In genomic region chr15:80573614-80574013, GRCh38 we compare ENCODE assay signal across 33 cellular contexts.
"Had no signal": no experiment of that assay in that cellular context is flagged by ENCODE, and none has a peak within 500 bp of the region (broad histone marks: within the 10 kb centered on the region; RNA-seq: fewer than 3 reads in every experiment).

No MANE protein-coding gene starts in this region.

- H3K4me3 Mint-ChIP-seq: activated B cell treated with CpG ODN at 0.5 μM for 24 hours; activated CD8-positive, alpha-beta T cell treated with anti-CD3 and anti-CD28 coated beads for 36 hours; activated naive CD4-positive, alpha-beta T cell treated with anti-CD3 and anti-CD28 coated beads for 36 hours; activated naive CD4-positive, alpha-beta T cell treated with anti-CD3 and anti-CD28 coated beads, Interleukin-2, amount 50 U/mL, for 24 hours; activated naive CD8-positive, alpha-beta T cell treated with anti-CD3 and anti-CD28 coated beads for 36 hours; activated naive CD8-positive, alpha-beta T cell treated with anti-CD3 and anti-CD28 coated beads, Interleukin-2, amount 50 U/mL, for 24 hours; activated T-helper 1 cell treated with anti-CD3 and anti-CD28 coated beads, Interleukin-12 subunit alpha, Interleukin-12 subunit beta, Interleukin-2, Interleukin-4 antibody, amounts not matched to agents 30 ng/mL and 10 ng/mL and 1 ng/mL, durations not matched to agents 14 hours and 24 hours and 36 hours; effector memory CD8-positive, alpha-beta T cell; T-helper 17 cell; T-helper 2 cell treated with Interferon-gamma antibody and Interleukin-4, amounts not matched to agents 5 μg/mL and 100 μg/mL, for 36 hours had no signal

- H3K36me3 ChIP-seq: adrenal gland, esophagus squamous epithelium, heart right ventricle, WERI-Rb-1 had no signal

- H3K4me1 ChIP-seq: adrenal gland, body of pancreas, esophagus squamous epithelium, gastroesophageal sphincter, heart right ventricle had no signal

- H3K27ac ChIP-seq: adrenal gland, body of pancreas, epithelial cell of prostate, esophagus squamous epithelium, gastroesophageal sphincter, heart right ventricle, WERI-Rb-1 had no signal

- H3K4me1 Mint-ChIP-seq: activated B cell treated with CpG ODN at 0.5 μM for 24 hours; activated naive CD4-positive, alpha-beta T cell treated with anti-CD3 and anti-CD28 coated beads, Interleukin-2, amount 50 U/mL, for 24 hours; activated naive CD8-positive, alpha-beta T cell treated with anti-CD3 and anti-CD28 coated beads for 36 hours; activated naive CD8-positive, alpha-beta T cell treated with anti-CD3 and anti-CD28 coated beads, Interleukin-2, amount 50 U/mL, for 24 hours; T-helper 17 cell had no signal

- H3K27me3 ChIP-seq: adrenal gland, body of pancreas, gastroesophageal sphincter had no signal

- H3K27ac Mint-ChIP-seq: activated B cell treated with CpG ODN at 0.5 μM for 24 hours; activated CD8-positive, alpha-beta T cell treated with anti-CD3 and anti-CD28 coated beads for 36 hours; activated naive CD4-positive, alpha-beta T cell treated with anti-CD3 and anti-CD28 coated beads for 36 hours; activated naive CD4-positive, alpha-beta T cell treated with anti-CD3 and anti-CD28 coated beads, Interleukin-2, amount 50 U/mL, for 24 hours; activated naive CD8-positive, alpha-beta T cell treated with anti-CD3 and anti-CD28 coated beads for 36 hours; activated naive CD8-positive, alpha-beta T cell treated with anti-CD3 and anti-CD28 coated beads, Interleukin-2, amount 50 U/mL, for 24 hours; activated T-helper 1 cell treated with anti-CD3 and anti-CD28 coated beads, Interleukin-12 subunit alpha, Interleukin-12 subunit beta, Interleukin-2, Interleukin-4 antibody, amounts not matched to agents 30 ng/mL and 10 ng/mL and 1 ng/mL, durations not matched to agents 14 hours and 24 hours and 36 hours; activated T-helper 2 cell treated with anti-CD3 and anti-CD28 coated beads, Interferon-gamma antibody, Interleukin-2, Interleukin-4, amounts not matched to agents 10 μg/mL and 5 μg/mL and 100 μg/mL, durations not matched to agents 14 hours and 24 hours and 36 hours; effector memory CD8-positive, alpha-beta T cell; T-helper 17 cell; T-helper 2 cell treated with Interferon-gamma antibody and Interleukin-4, amounts not matched to agents 5 μg/mL and 100 μg/mL, for 36 hours had no signal

- DNase-seq: activated B cell treated with CpG ODN at 0.5 μM for 24 hours; activated CD4-positive, alpha-beta T cell treated with anti-CD3 and anti-CD28 coated beads for 48 hours; activated CD4-positive, alpha-beta T cell treated with anti-CD3 and anti-CD28 coated beads, Interleukin-2, amount 50 U/mL, for 1 hour; activated CD4-positive, alpha-beta T cell treated with anti-CD3 and anti-CD28 coated beads, Interleukin-2, amount 50 U/mL, for 48 hours; activated CD8-positive, alpha-beta memory T cell treated with anti-CD3 and anti-CD28 coated beads for 24 hours; activated CD8-positive, alpha-beta T cell treated with anti-CD3 and anti-CD28 coated beads for 36 hours; activated effector memory CD4-positive, alpha-beta T cell treated with anti-CD3 and anti-CD28 coated beads, Interleukin-2, amount 50 U/mL, for 16 hours; activated naive CD4-positive, alpha-beta T cell treated with anti-CD3 and anti-CD28 coated beads for 36 hours; activated naive CD8-positive, alpha-beta T cell treated with anti-CD3 and anti-CD28 coated beads for 36 hours; activated naive CD8-positive, alpha-beta T cell treated with anti-CD3 and anti-CD28 coated beads, Interleukin-2, amount 50 U/mL, for 24 hours; activated T-cell treated with anti-CD3 and anti-CD28 coated beads, Interleukin-2, amount 50 U/mL, for 48 hours; adrenal gland; amygdala; aorta; body of pancreas; caudate nucleus; cortex of kidney; effector CD4-positive, alpha-beta T cell; effector memory CD8-positive, alpha-beta T cell; esophagus squamous epithelium; foreskin melanocyte; heart right ventricle; T-helper 1 cell; T-helper 17 cell; T1000; WERI-Rb-1 had no signal

- H3K36me3 Mint-ChIP-seq: activated naive CD4-positive, alpha-beta T cell treated with anti-CD3 and anti-CD28 coated beads, Interleukin-2, amount 50 U/mL, for 24 hours; activated naive CD8-positive, alpha-beta T cell treated with anti-CD3 and anti-CD28 coated beads for 36 hours had no signal

- H3K4me3 ChIP-seq: adrenal gland, body of pancreas, esophagus squamous epithelium, gastroesophageal sphincter, heart right ventricle had no signal

- H3K27me3 Mint-ChIP-seq: activated naive CD8-positive, alpha-beta T cell treated with anti-CD3 and anti-CD28 coated beads for 36 hours had no signal

- H3K9me3 ChIP-seq: adrenal gland, body of pancreas, esophagus squamous epithelium, gastroesophageal sphincter, heart right ventricle had no signal

- ATAC-seq: activated CD4-positive, CD25-positive, alpha-beta regulatory T cell treated with anti-CD3 and anti-CD28 coated beads, Interleukin-2, amount 50 U/mL, for 24 hours; activated CD8-positive, alpha-beta T cell treated with anti-CD3 and anti-CD28 coated beads for 36 hours; activated naive CD8-positive, alpha-beta T cell treated with anti-CD3 and anti-CD28 coated beads, Interleukin-2, amount 50 U/mL, for 24 hours; body of pancreas; effector memory CD8-positive, alpha-beta T cell; gastroesophageal sphincter; heart right ventricle; T-helper 17 cell had no signal

- H3K9me3 Mint-ChIP-seq: activated B cell treated with CpG ODN at 0.5 μM for 24 hours; activated CD8-positive, alpha-beta T cell treated with anti-CD3 and anti-CD28 coated beads for 36 hours; activated naive CD4-positive, alpha-beta T cell treated with anti-CD3 and anti-CD28 coated beads for 36 hours; activated naive CD4-positive, alpha-beta T cell treated with anti-CD3 and anti-CD28 coated beads, Interleukin-2, amount 50 U/mL, for 24 hours; activated naive CD8-positive, alpha-beta T cell treated with anti-CD3 and anti-CD28 coated beads for 36 hours; activated naive CD8-positive, alpha-beta T cell treated with anti-CD3 and anti-CD28 coated beads, Interleukin-2, amount 50 U/mL, for 24 hours; activated T-helper 1 cell treated with anti-CD3 and anti-CD28 coated beads, Interleukin-12 subunit alpha, Interleukin-12 subunit beta, Interleukin-2, Interleukin-4 antibody, amounts not matched to agents 30 ng/mL and 10 ng/mL and 1 ng/mL, durations not matched to agents 14 hours and 24 hours and 36 hours; activated T-helper 2 cell treated with anti-CD3 and anti-CD28 coated beads, Interferon-gamma antibody, Interleukin-2, Interleukin-4, amounts not matched to agents 10 μg/mL and 5 μg/mL and 100 μg/mL, durations not matched to agents 14 hours and 24 hours and 36 hours; effector memory CD8-positive, alpha-beta T cell; T-helper 2 cell treated with Interferon-gamma antibody and Interleukin-4, amounts not matched to agents 5 μg/mL and 100 μg/mL, for 36 hours had no signal
